9 cellular contexts compared by ENCODE assay signal in the genomic region with DNA sequence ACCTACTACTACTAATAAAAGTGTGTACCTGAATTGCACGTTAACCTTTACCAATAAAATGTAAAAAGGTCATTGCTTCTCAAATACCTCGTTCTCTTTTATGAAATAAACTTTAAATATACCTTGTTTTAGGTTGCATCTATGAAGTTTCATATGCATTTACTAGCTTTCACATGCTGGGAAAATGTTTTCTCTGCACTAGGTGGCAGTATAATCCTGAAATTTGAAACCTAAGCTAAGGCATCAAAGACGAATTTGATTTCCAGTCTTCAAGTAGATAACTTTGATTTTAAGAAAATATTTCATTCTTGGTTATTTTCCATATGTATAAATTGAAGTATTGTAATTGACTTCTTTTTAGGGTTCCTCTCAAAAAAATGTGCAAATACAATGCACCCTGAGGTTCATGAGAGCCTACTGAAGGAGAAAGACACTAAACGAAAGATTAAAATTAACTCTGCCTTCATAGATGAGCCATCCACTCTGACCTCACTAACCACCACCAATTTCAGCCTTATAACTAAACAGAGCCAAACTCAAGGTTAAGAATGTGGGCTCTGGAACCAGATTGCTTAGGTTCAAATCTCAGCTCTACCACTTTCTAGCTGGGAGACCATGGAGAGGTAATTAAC. TPM values are rescaled to one million over a fixed set of nuclear protein-coding genes. Genes with fewer than 3 reads are reported as not detected.
DNase-seq lines count a peak whose midpoint lies in the region; ATAC-seq, FAIRE-seq and TF ChIP-seq lines count a peak whose summit lies in the region.
"Had no signal": no experiment of that assay in that cellular context is flagged by ENCODE, and none has a peak within 500 bp of the region (broad histone marks: within the 10 kb centered on the region; RNA-seq: fewer than 3 reads in every experiment).

No MANE protein-coding gene starts in this region.

- H3K9me3 ChIP-seq in testis (no peaks in the 10 kb centered on the region), right cardiac atrium (ENCODE audit: control insufficient read depth, low read length) (no peaks in the 10 kb centered on the region)

- H3K4me1 ChIP-seq in testis: no peaks in the 10 kb centered on the region
- no peaks in the 10 kb centered on the region for H3K4me1 ChIP-seq in right cardiac atrium (ENCODE audit: control insufficient read depth, insufficient read depth, low read length)

- no peak overlapping the region for H3K4me3 ChIP-seq in Jurkat, Clone E6-1 (ENCODE audit: low read length)
- H3K4me3 ChIP-seq in testis: no peak overlapping the region
- no peak overlapping the region for H3K4me3 ChIP-seq in right cardiac atrium (ENCODE audit: low read length)
- H3K4me3 ChIP-seq: skin epidermis had no signal

- DNase-seq in ELR (ENCODE audit: low read depth) (peak; percentile 64), glomerular endothelial cell (ENCODE audit: extremely low read depth, low read depth, low spot score) (peak; percentile 25), testis (no peak), NCI-H1048 (lab: John Stamatoyannopoulos, UW) (no peak), right cardiac atrium (no peak)
- peak; percentile 49 for DNase-seq in Jurkat, Clone E6-1 (ENCODE audit: low read depth, low spot score)

- 25 to 32% methylated on average over 4 of the region's 4 CpGs for WGBS in testis, 2 donors
- 19% methylated on average over 4 of the region's 4 CpGs for WGBS in right cardiac atrium

- no peak for TF ChIP-seq POLR2A in testis (IDR thresholded peaks at IDR 0.05)

- FAIRE-seq in TTC549 (lab: Jason Lieb, UNC): peak; percentile 90

- H3K27ac ChIP-seq in testis: no peak overlapping the region
- H3K27ac ChIP-seq in right cardiac atrium (ENCODE audit: low read length): no peak overlapping the region
- H3K27ac ChIP-seq: skin epidermis had no signal

- no peaks in the 10 kb centered on the region for H3K36me3 ChIP-seq in testis (ENCODE audit: low read depth, missing control alignments)

- TF ChIP-seq CTCF in testis (IDR thresholded peaks at IDR 0.05): peak; percentile 36 to 67 (median 44)

- intact Hi-C loops in testis (cut with DNase I; ENCODE audit: low total_unique reads): loop anchor here (10.0 kb wide), 1 partner anchor 55 kb away; no protein-coding TSS in a partner anchor
- intact Hi-C loops in right cardiac atrium (cut with DNase I): loop anchor here in 3 of 4 donors (5.0 to 10.0 kb wide), 2 partner anchors 55 to 57 kb away; no protein-coding TSS in a partner anchor

- ATAC-seq in GM19035 (IDR thresholded peaks at IDR 0.05; ENCODE audit: unreplicated experiment): no peak
- no peak for ATAC-seq in right cardiac atrium

- H3K27me3 ChIP-seq in testis (no peaks in the 10 kb centered on the region), right cardiac atrium (ENCODE audit: control insufficient read depth, insufficient read depth) (no peaks in the 10 kb centered on the region)

RNA-seq across cellular contexts. Expression of gene COL9A1, which starts 7.3 kb away (rescaled TPM):
- not detected for polyA plus RNA-seq in Jurkat, Clone E6-1 (2012; ENCODE audit: insufficient read depth, insufficient read length)
- total RNA-seq in glomerular endothelial cell: not detected in 2 replicates
- 1 to 10 TPM; 1.5 to 1.8 TPM for total RNA-seq in testis
- polyA plus RNA-seq in testis (ENCODE audit: insufficient read depth, low read depth, low replicate concordance): 8.1 TPM
- total RNA-seq in right cardiac atrium: 10 to 100 TPM in 1 of 4 donors, 1 to 10 TPM in 3; 1.9 to 14.3 (median 4.7) TPM
- 6.0 TPM for polyA plus RNA-seq in right cardiac atrium

Comparison
In these comparisons a context has a peak if more than half of its experiments do, and no peak if none do; other contexts are left out.
1. DNase-seq: peak in ELR (single experiment), Jurkat, Clone E6-1 (single experiment) and glomerular endothelial cell (single experiment); none in testis (single experiment), NCI-H1048 (single experiment) and right cardiac atrium (0 of 3).